Comparison of ENCODE assay signal across 8 cellular contexts in genomic region chr19:44111910-44112463, GRCh38. TPM values are rescaled to one million over a fixed set of nuclear protein-coding genes. Genes with fewer than 3 reads are reported as not detected.
DNase-seq lines count a peak whose midpoint lies in the region; ATAC-seq lines count a peak whose summit lies in the region.

No MANE protein-coding gene starts in this region.

- no peak overlapping the region for H3K27ac ChIP-seq in caudate nucleus (ENCODE audit: low read depth, low read length)

- DNase-seq in NCI-H2171 treated with DMSO at 0.1 percent for 48 hours (lab: John Stamatoyannopoulos, UW) (peak; percentile 20), NCI-H2171 (lab: John Stamatoyannopoulos, UW) (no peak), NCI-H748 treated with DMSO at 0.1 percent for 48 hours (lab: John Stamatoyannopoulos, UW) (peak; percentile 95), caudate nucleus (lab: John Stamatoyannopoulos, UW) (peak in 31 of 61 donors; percentile 0 to 79 (median 26)), lung microvascular endothelial cell (ENCODE audit: low read depth in 2 of 2) (peak; percentile 59 to 69), SKM-1 (lab: John Stamatoyannopoulos, UW; ENCODE audit: unreplicated experiment) (no peak), NCI-H774 (lab: John Stamatoyannopoulos, UW) (no peak)

- no peak for ATAC-seq in HG02870 (IDR thresholded peaks at IDR 0.05; ENCODE audit: unreplicated experiment)

RNA-seq across cellular contexts. Expression of gene ZNF225, which starts 1.2 kb away (rescaled TPM):
- 4.4 and 7.3 TPM in 2 replicates for total RNA-seq in lung microvascular endothelial cell

RNA-seq across cellular contexts. Expression of gene ZNF224, which starts 17.8 kb away (rescaled TPM):
- total RNA-seq in lung microvascular endothelial cell: 19.0 and 27.8 TPM in 2 replicates

RNA-seq across cellular contexts. Expression of gene ZNF234, which starts 29.4 kb away (rescaled TPM):
- 5.0 and 9.7 TPM in 2 replicates for total RNA-seq in lung microvascular endothelial cell

RNA-seq across cellular contexts. Expression of gene ZNF284, which starts 40.0 kb away (rescaled TPM):
- total RNA-seq in lung microvascular endothelial cell: 1.5 and 2.8 TPM in 2 replicates

RNA-seq across cellular contexts. Expression of gene ZNF226, which starts 52.9 kb away (rescaled TPM):
- 12.0 and 13.1 TPM in 2 replicates for total RNA-seq in lung microvascular endothelial cell

Comparison
In these comparisons a context has a peak if more than half of its experiments do, and no peak if none do; other contexts are left out.
1. DNase-seq: peak in NCI-H2171 treated with DMSO at 0.1 percent for 48 hours (single experiment), NCI-H748 treated with DMSO at 0.1 percent for 48 hours (single experiment), caudate nucleus (31 of 61) and lung microvascular endothelial cell (2 of 2); none in NCI-H2171 (single experiment), SKM-1 (single experiment) and NCI-H774 (single experiment).